In genomic region chr13:98450495-98451167, GRCh38 we compare ENCODE assay signal across 9 cellular contexts.
A peak's percentile ranks its signal among the peaks of the same experiment; 100 is the strongest.
DNase-seq lines count a peak whose midpoint lies in the region; ATAC-seq and TF ChIP-seq lines count a peak whose summit lies in the region.
"Had no signal": no experiment of that assay in that cellular context is flagged by ENCODE, and none has a peak within 500 bp of the region (broad histone marks: within the 10 kb centered on the region; RNA-seq: fewer than 3 reads in every experiment).

No MANE protein-coding gene starts in this region.

- H3K4me1 ChIP-seq in left ventricle myocardium inferior: peaks cover 81% of the 10 kb centered on the region
- peaks cover 24% of the 10 kb centered on the region for H3K4me1 ChIP-seq in psoas muscle

- intact Hi-C loops in activated T-helper 1 cell treated with anti-CD3 and anti-CD28 coated beads, Interleukin-12 subunit alpha, Interleukin-12 subunit beta, Interleukin-2, Interleukin-4 antibody, amounts not matched to agents 30 ng/mL and 10 ng/mL and 1 ng/mL, durations not matched to agents 14 hours and 24 hours and 36 hours (cut with micrococcal nuclease): no loop called here
- intact Hi-C loops in left ventricle myocardium inferior (cut with micrococcal nuclease) (loop anchor here (10.0 kb wide), 1 partner anchor 124 kb away; the partner anchor contains the start of gene STK24), psoas muscle (cut with DNase I) (no loop called here)

- TF ChIP-seq CTCF in left ventricle myocardium inferior (IDR thresholded peaks at IDR 0.05; ENCODE audit: borderline replicate concordance) (no peak), psoas muscle (IDR thresholded peaks at IDR 0.05) (no peak)

- ATAC-seq in psoas muscle: peak; percentile 52 to 83 (median 79)

- H3K27me3 Mint-ChIP-seq in activated T-helper 1 cell treated with anti-CD3 and anti-CD28 coated beads, Interleukin-12 subunit alpha, Interleukin-12 subunit beta, Interleukin-2, Interleukin-4 antibody, amounts not matched to agents 30 ng/mL and 10 ng/mL and 1 ng/mL, durations not matched to agents 14 hours and 24 hours and 36 hours (ENCODE audit: insufficient read depth): no peaks in the 10 kb centered on the region

- peak overlapping the region; percentile 86 for H3K27ac ChIP-seq in left ventricle myocardium inferior (replicated peaks)
- H3K27ac ChIP-seq in psoas muscle: peak overlapping the region; percentile 58

- H3K27me3 ChIP-seq in H7 (ENCODE audit: control insufficient read depth, insufficient read depth, low read length) (no peaks in the 10 kb centered on the region), left ventricle myocardium inferior (ENCODE audit: low read depth) (no peaks in the 10 kb centered on the region), psoas muscle (ENCODE audit: insufficient read depth in 3 of 3, low read length in 2 of 3) (no peaks in the 10 kb centered on the region)

- H3K36me3 ChIP-seq in H7 (replicated peaks; ENCODE audit: control insufficient read depth, insufficient read depth, low read length) (peaks cover 13% of the 10 kb centered on the region), left ventricle myocardium inferior (peaks cover 42% of the 10 kb centered on the region), psoas muscle (ENCODE audit: insufficient read depth in 1 of 2, low read depth in 1 of 2) (peaks cover 0 to 48% of the 10 kb centered on the region in 2 donors)

- peaks cover 17% of the 10 kb centered on the region for H3K4me1 Mint-ChIP-seq in activated T-helper 1 cell treated with anti-CD3 and anti-CD28 coated beads, Interleukin-12 subunit alpha, Interleukin-12 subunit beta, Interleukin-2, Interleukin-4 antibody, amounts not matched to agents 30 ng/mL and 10 ng/mL and 1 ng/mL, durations not matched to agents 14 hours and 24 hours and 36 hours (ENCODE audit: low read depth)

- no peaks in the 10 kb centered on the region for H3K9me3 Mint-ChIP-seq in activated T-helper 1 cell treated with anti-CD3 and anti-CD28 coated beads, Interleukin-12 subunit alpha, Interleukin-12 subunit beta, Interleukin-2, Interleukin-4 antibody, amounts not matched to agents 30 ng/mL and 10 ng/mL and 1 ng/mL, durations not matched to agents 14 hours and 24 hours and 36 hours

- peak overlapping the region; percentile 40 for H3K27ac Mint-ChIP-seq in activated T-helper 1 cell treated with anti-CD3 and anti-CD28 coated beads, Interleukin-12 subunit alpha, Interleukin-12 subunit beta, Interleukin-2, Interleukin-4 antibody, amounts not matched to agents 30 ng/mL and 10 ng/mL and 1 ng/mL, durations not matched to agents 14 hours and 24 hours and 36 hours

- peaks cover 46% of the 10 kb centered on the region for H3K36me3 Mint-ChIP-seq in activated T-helper 1 cell treated with anti-CD3 and anti-CD28 coated beads, Interleukin-12 subunit alpha, Interleukin-12 subunit beta, Interleukin-2, Interleukin-4 antibody, amounts not matched to agents 30 ng/mL and 10 ng/mL and 1 ng/mL, durations not matched to agents 14 hours and 24 hours and 36 hours (ENCODE audit: low read depth)

- DNase-seq in H7 (peak; percentile 68), left ventricle myocardium inferior (peak; percentile 68), psoas muscle (peak in 1 of 2 donors; percentile 74), DMS 273 (lab: John Stamatoyannopoulos, UW; ENCODE audit: unreplicated experiment) (no peak), RPMI8226 (no peak), GDM1 (lab: John Stamatoyannopoulos, UW) (no peak), HT-29 (ENCODE audit: low spot score) (no peak)
- no peak for DNase-seq in activated T-helper 1 cell treated with anti-CD3 and anti-CD28 coated beads, Interleukin-12 subunit alpha, Interleukin-12 subunit beta, Interleukin-2, Interleukin-4 antibody, amounts not matched to agents 30 ng/mL and 10 ng/mL and 1 ng/mL, durations not matched to agents 14 hours and 24 hours and 36 hours (ENCODE audit: low spot score)
- DNase-seq: HCEC 1CT had no signal

- H3K4me3 ChIP-seq in H7 (ENCODE audit: insufficient read depth, low read depth, low read length) (no peak overlapping the region), left ventricle myocardium inferior (no peak overlapping the region), psoas muscle (no peak overlapping the region)

- H3K4me3 Mint-ChIP-seq in activated T-helper 1 cell treated with anti-CD3 and anti-CD28 coated beads, Interleukin-12 subunit alpha, Interleukin-12 subunit beta, Interleukin-2, Interleukin-4 antibody, amounts not matched to agents 30 ng/mL and 10 ng/mL and 1 ng/mL, durations not matched to agents 14 hours and 24 hours and 36 hours: no peak overlapping the region

- 42 to 55% (median 48%) methylated on average over 14 of the region's 14 CpGs for WGBS in psoas muscle, 3 donors

- no peaks in the 10 kb centered on the region for H3K9me3 ChIP-seq in left ventricle myocardium inferior (replicated peaks)
- no peaks in the 10 kb centered on the region for H3K9me3 ChIP-seq in psoas muscle

Comparison
In these comparisons a context has a peak if more than half of its experiments do, and no peak if none do; other contexts are left out.
1. DNase-seq: peak in H7 (single experiment) and left ventricle myocardium inferior (single experiment); none in activated T-helper 1 cell treated with anti-CD3 and anti-CD28 coated beads, Interleukin-12 subunit alpha, Interleukin-12 subunit beta, Interleukin-2, Interleukin-4 antibody, amounts not matched to agents 30 ng/mL and 10 ng/mL and 1 ng/mL, durations not matched to agents 14 hours and 24 hours and 36 hours (single experiment), DMS 273 (single experiment), RPMI8226 (single experiment), GDM1 (single experiment) and HT-29 (single experiment).